Comparison of ENCODE assay signal across 1 cellular context in genomic region chr14:99247091-99247729, GRCh38.
TF ChIP-seq lines count a peak whose summit lies in the region.

No MANE protein-coding gene starts in this region.

TF ChIP-seq in WTC11, 78 proteins besides CTCF, POLR2A, EP300 and RAD21 (continued from another document):
- no peak for TF ChIP-seq ZNF512 (CRISPR knock-in tag; IDR thresholded peaks at IDR 0.05; ENCODE audit: borderline replicate concordance)
- TF ChIP-seq RELA (CRISPR knock-in tag; IDR thresholded peaks at IDR 0.05; ENCODE audit: borderline replicate concordance): no peak
- no peak for TF ChIP-seq PRDM15 (CRISPR knock-in tag; IDR thresholded peaks at IDR 0.05)
- no peak for TF ChIP-seq JUN (CRISPR knock-in tag; IDR thresholded peaks at IDR 0.05)
- no peak for TF ChIP-seq TCF7 (CRISPR knock-in tag; IDR thresholded peaks at IDR 0.05; ENCODE audit: low read depth)
- TF ChIP-seq ZNF416 (CRISPR knock-in tag; IDR thresholded peaks at IDR 0.05): no peak
